In genomic region chr1:234322979-234323378, GRCh38 we compare ENCODE assay signal across 8 cellular contexts. TPM values are rescaled to one million over a fixed set of nuclear protein-coding genes. Genes with fewer than 3 reads are reported as not detected.
DNase-seq lines count a peak whose midpoint lies in the region; ATAC-seq and TF ChIP-seq lines count a peak whose summit lies in the region.

No MANE protein-coding gene starts in this region.

- no peak overlapping the region for H2AFZ ChIP-seq in DND-41 (ENCODE audit: low read depth, low read length)

- peaks cover 6% of the 10 kb centered on the region; the same call in 1 of the 2 replicates for H3K4me1 ChIP-seq in DND-41 (ENCODE audit: insufficient read depth, low read length)

- peaks cover 2% of the 10 kb centered on the region; the same call in 1 of the 2 replicates for H3K36me3 ChIP-seq in DND-41 (ENCODE audit: insufficient read depth, low read length)

- no peaks in the 10 kb centered on the region for H4K20me1 ChIP-seq in DND-41 (ENCODE audit: insufficient read depth, low read length)

- peaks cover 2% of the 10 kb centered on the region for H3K36me3 Mint-ChIP-seq in T-helper 17 cell (ENCODE audit: low read depth)

- peaks cover 16% of the 10 kb centered on the region for H3K4me1 Mint-ChIP-seq in T-helper 17 cell

- H3K4me2 ChIP-seq in DND-41 (ENCODE audit: insufficient read depth, low read length) = no peak overlapping the region

- H3K4me3 Mint-ChIP-seq in T-helper 17 cell = no peak overlapping the region

- peaks cover 54% of the 10 kb centered on the region for H3K27me3 Mint-ChIP-seq in T-helper 17 cell

- peak; percentile 30 for DNase-seq in DND-41
- peak; percentile 57 for DNase-seq in HT-29 (ENCODE audit: low spot score)
- DNase-seq in T-helper 17 cell = peak in 2 of 3 donors; percentile 34 to 59
- DNase-seq in dermis blood vessel endothelial cell = peak; percentile 61
- DNase-seq in pulmonary artery endothelial cell (ENCODE audit: low read depth, low spot score) = peak; percentile 8
- no peak for DNase-seq in NCI-H2107 treated with DMSO at 0.1 percent for 48 hours (lab: John Stamatoyannopoulos, UW; ENCODE audit: unreplicated experiment)
- no peak for DNase-seq in omental fat pad (ENCODE audit: low spot score)

- H3K79me2 ChIP-seq in DND-41 (ENCODE audit: insufficient read depth, low read length) = no peaks in the 10 kb centered on the region

- peak; percentile 49 for TF ChIP-seq CTCF in DND-41 (IDR thresholded peaks at IDR 0.05; ENCODE audit: borderline replicate concordance, extremely low read depth, low read length, poor library complexity, severe bottlenecking)
- TF ChIP-seq CTCF in omental fat pad (IDR thresholded peaks at IDR 0.05) = no peak

- no peaks in the 10 kb centered on the region for H3K9me3 ChIP-seq in DND-41 (ENCODE audit: insufficient read depth, low read length, severe bottlenecking)
- no peaks in the 10 kb centered on the region for H3K9me3 ChIP-seq in T-helper 17 cell (ENCODE audit: control insufficient read depth, low read length, poor library complexity, severe bottlenecking)

- H3K27ac Mint-ChIP-seq in T-helper 17 cell = no peak overlapping the region

- H3K9ac ChIP-seq in DND-41 (ENCODE audit: low read depth, low read length) = no peak overlapping the region

- ATAC-seq in DND-41 (ENCODE audit: insufficient read depth, low read depth) (no peak), T-helper 17 cell (peak; percentile 56), HG02885 (IDR thresholded peaks at IDR 0.05; ENCODE audit: poor library complexity, unreplicated experiment) (no peak), omental fat pad (ENCODE audit: low FRiP score) (no peak)

- H3K27me3 ChIP-seq in DND-41 (ENCODE audit: insufficient read depth, low read length, poor library complexity) = no peaks in the 10 kb centered on the region

- H3K27ac ChIP-seq in DND-41 (ENCODE audit: low read length) = no peak overlapping the region

- H3K4me3 ChIP-seq in DND-41 (ENCODE audit: low read depth in 1 of 2, low read length in 2 of 2) = no peak overlapping the region

RNA-seq across cellular contexts. Expression of gene COA6, which starts 50.3 kb away (rescaled TPM):
- 40.5 and 42.3 TPM in 2 replicates for total RNA-seq in HT-29 (2014; rRNA removed; shearing (Covaris generic))
- total RNA-seq in T-helper 17 cell = 10 to 100 TPM; 11.3 to 14.0 TPM
- 13.7 and 20.3 TPM in 2 replicates for total RNA-seq in dermis blood vessel endothelial cell
- total RNA-seq in pulmonary artery endothelial cell = 21.5 and 32.0 TPM in 2 replicates
- 10 to 100 TPM; 15.3 to 21.8 (median 15.8) TPM for total RNA-seq in omental fat pad

Comparison
In these comparisons a context has a peak if more than half of its experiments do, and no peak if none do; other contexts are left out.
1. DNase-seq: peak in DND-41 (single experiment), HT-29 (single experiment), T-helper 17 cell (2 of 3), dermis blood vessel endothelial cell (single experiment) and pulmonary artery endothelial cell (single experiment); none in NCI-H2107 treated with DMSO at 0.1 percent for 48 hours (single experiment) and omental fat pad (single experiment).